ENCODE assay signal across 9 cellular contexts in the genomic region with DNA sequence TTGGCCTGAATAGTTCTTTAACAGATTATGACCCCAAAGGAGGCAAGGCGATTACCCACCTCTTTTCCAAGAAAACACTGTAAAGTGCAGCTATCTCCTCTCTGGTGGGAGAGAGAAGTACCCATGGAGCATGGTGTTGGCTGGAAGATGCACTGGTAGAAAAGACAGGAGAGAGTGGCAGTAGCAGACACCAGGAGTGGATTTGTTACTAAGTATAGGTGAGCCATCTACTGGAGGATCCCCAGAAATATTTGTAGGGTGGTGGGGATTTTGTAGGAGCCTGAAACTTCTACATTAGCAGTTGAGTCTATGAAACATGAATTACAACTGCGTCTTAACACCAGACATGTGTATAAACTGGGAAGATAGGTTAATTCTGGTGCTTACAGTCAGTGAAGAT.
DNase-seq lines count a peak whose midpoint lies in the region; ATAC-seq, FAIRE-seq and TF ChIP-seq lines count a peak whose summit lies in the region.
"Had no signal": no experiment of that assay in that cellular context is flagged by ENCODE, and none has a peak within 500 bp of the region (broad histone marks: within the 10 kb centered on the region; RNA-seq: fewer than 3 reads in every experiment).

No MANE protein-coding gene starts in this region.

- no peaks in the 10 kb centered on the region for H3K27me3 ChIP-seq in HepG2 (ENCODE audit: control insufficient read depth in 1 of 2, insufficient read depth in 2 of 2, low read length in 2 of 2)

- TF ChIP-seq POLR2A in HepG2 (IDR thresholded peaks at IDR 0.05; ENCODE audit: insufficient read depth in 1 of 2, low read depth in 2 of 2, low read length in 2 of 2): no peak

- peaks cover 26% of the 10 kb centered on the region for H3K4me1 ChIP-seq in HepG2 (ENCODE audit: insufficient read depth, low read length)

- TF ChIP-seq EP300 in Ishikawa (IDR thresholded peaks at IDR 0.05; ENCODE audit: borderline replicate concordance): no peak
- TF ChIP-seq EP300 in HepG2 (IDR thresholded peaks at IDR 0.05; ENCODE audit: low read depth in 2 of 2, low read length in 2 of 2): no peak
- no peak for TF ChIP-seq EP300 in HepG2 (CRISPR knock-in tag; IDR thresholded peaks at IDR 0.05; ENCODE audit: borderline replicate concordance)

- no peak overlapping the region for H3K27ac ChIP-seq in HepG2 (ENCODE audit: extremely low read length, insufficient read depth, low read length)

- no peaks in the 10 kb centered on the region for H3K27me3 Mint-ChIP-seq in WTC11 (ENCODE audit: low read depth)

- H3K27ac Mint-ChIP-seq in WTC11: 0 out of 2 replicates have a peak overlapping the region, but pooled peaks have one; percentile 32

- no peak overlapping the region for H3K4me2 ChIP-seq in HepG2 (ENCODE audit: low read depth, low read length)

- TF ChIP-seq CTCF in WTC11 (IDR thresholded peaks at IDR 0.05) (no peak), HepG2 (CRISPR knock-in tag; IDR thresholded peaks at IDR 0.05) (peak; percentile 75)

- no peaks in the 10 kb centered on the region for H3K79me2 ChIP-seq in HepG2 (ENCODE audit: insufficient read depth, low read length)

- FAIRE-seq in HepG2 (lab: Jason Lieb, UNC): peak; percentile 73

- in situ Hi-C loops in HepG2 (cut with HindIII; ENCODE audit: extremely low pct_ligation_motif_present, low pct_unique_long_range_greater_than_20kb): loop anchor here (5.0 kb wide), 2 partner anchors 255 to 325 kb away; no protein-coding TSS in a partner anchor

- H3K9me3 Mint-ChIP-seq in WTC11: peaks cover 15% of the 10 kb centered on the region

- 61% methylated on average over 2 of the region's 2 CpGs for WGBS in HepG2 (ENCODE audit: low lambda C conversion rate)

- ATAC-seq in WTC11 (peak; percentile 90), HepG2 (peak; percentile 94)
- ATAC-seq: mucosa of descending colon had no signal

- peak; percentile 71 for TF ChIP-seq RAD21 in Ishikawa (IDR thresholded peaks at IDR 0.05; ENCODE audit: low read depth)
- peak; percentile 65; the same call in 1 of the 2 replicates for TF ChIP-seq RAD21 in HepG2 (CRISPR knock-in tag; IDR thresholded peaks at IDR 0.05)

- no peak overlapping the region for H2AFZ ChIP-seq in HepG2 (ENCODE audit: low read length)

- no peak overlapping the region for H3K4me3 ChIP-seq in HepG2 (replicated peaks in 1 of 3; ENCODE audit: insufficient read depth in 1 of 3, low read depth in 2 of 3, low read length in 3 of 3)
- H3K4me3 ChIP-seq: mucosa of descending colon had no signal

- peaks cover 57% of the 10 kb centered on the region for H3K4me1 Mint-ChIP-seq in WTC11

- H3K9ac ChIP-seq in HepG2 (ENCODE audit: insufficient read depth, low read depth, low read length): no peak overlapping the region

- no peaks in the 10 kb centered on the region for H3K9me3 ChIP-seq in HepG2 (ENCODE audit: low read length)
- H3K9me3 ChIP-seq: mucosa of descending colon had no signal

- H4K20me1 ChIP-seq in HepG2 (ENCODE audit: insufficient read depth, low read length): no peaks in the 10 kb centered on the region

- DNase-seq in EH (ENCODE audit: low read depth): peak; percentile 62
- DNase-seq in WTC11 (ENCODE audit: low spot score): no peak
- peak; percentile 66 for DNase-seq in HepG2 (ENCODE audit: low spot score)
- DNase-seq in NCI-H1694 treated with DMSO at 0.1 percent for 48 hours (lab: John Stamatoyannopoulos, UW): no peak
- DNase-seq in MV-4-11 (lab: John Stamatoyannopoulos, UW): no peak
- no peak for DNase-seq in activated CD4-positive, alpha-beta T cell treated with anti-CD3 and anti-CD28 coated beads for 4 hours
- DNase-seq: mucosa of descending colon, NCI-H1436 treated with DMSO at 0.1 percent for 48 hours had no signal

- intact Hi-C loops in HepG2 (cut with micrococcal nuclease; ENCODE audit: unreplicated experiment): loop anchor here (1.0 to 5.0 kb wide), 8 partner anchors 150 to 335 kb away; partner anchors contain the start of genes SLC38A2 and SLC38A4

- H3K36me3 Mint-ChIP-seq in WTC11: peaks cover 9% of the 10 kb centered on the region

- BruUV-seq in HepG2 (replicated peaks; lab: Mats Ljungman, UMichigan): no TSS peak

- H3K4me3 Mint-ChIP-seq in WTC11: no peak overlapping the region

- POLR2A ChIA-PET in WTC11 (lab: Charles Lee): no interaction called here
- POLR2A ChIA-PET in HepG2 (lab: Yijun Ruan, JAX): no interaction called here

- CTCF ChIA-PET in WTC11 (lab: Charles Lee): interaction anchor here (1.0 to 1.7 kb wide), 5 partner anchors 16 to 553 kb away, joined by 3 to 6 read pairs (median 3); no protein-coding TSS in a partner anchor
- CTCF ChIA-PET in HepG2 (lab: Yijun Ruan, JAX; ENCODE audit: low intra/inter-chr PET ratio, low total read pairs): interaction anchor here (0.8 to 1.7 kb wide), 2 partner anchors 321 to 335 kb away, joined by 3 to 10 read pairs; no protein-coding TSS in a partner anchor

- H3K36me3 ChIP-seq in HepG2 (replicated peaks in 1 of 2; ENCODE audit: control insufficient read depth in 1 of 2, insufficient read depth in 2 of 2, low read length in 2 of 2): no peaks in the 10 kb centered on the region

TF ChIP-seq in Ishikawa, 13 proteins besides CTCF, POLR2A, EP300 and RAD21 (continues in another document):
- no peak for TF ChIP-seq CEBPB (IDR thresholded peaks at IDR 0.05)

TF ChIP-seq in WTC11, 78 proteins besides CTCF, POLR2A, EP300 and RAD21:
- TF ChIP-seq NR2C2 (CRISPR knock-in tag; IDR thresholded peaks at IDR 0.05): no peak
TF ChIP-seq in WTC11: peak in this region for 0.

TF ChIP-seq in HepG2, 621 proteins besides CTCF, POLR2A, EP300 and RAD21 (continues in another document):
- TF ChIP-seq REL (CRISPR knock-in tag; conservative IDR thresholded peaks at IDR 0.05): no peak
- no peak for TF ChIP-seq PHF8 (CRISPR knock-in tag; IDR thresholded peaks at IDR 0.05)
- TF ChIP-seq, protein P1, sequence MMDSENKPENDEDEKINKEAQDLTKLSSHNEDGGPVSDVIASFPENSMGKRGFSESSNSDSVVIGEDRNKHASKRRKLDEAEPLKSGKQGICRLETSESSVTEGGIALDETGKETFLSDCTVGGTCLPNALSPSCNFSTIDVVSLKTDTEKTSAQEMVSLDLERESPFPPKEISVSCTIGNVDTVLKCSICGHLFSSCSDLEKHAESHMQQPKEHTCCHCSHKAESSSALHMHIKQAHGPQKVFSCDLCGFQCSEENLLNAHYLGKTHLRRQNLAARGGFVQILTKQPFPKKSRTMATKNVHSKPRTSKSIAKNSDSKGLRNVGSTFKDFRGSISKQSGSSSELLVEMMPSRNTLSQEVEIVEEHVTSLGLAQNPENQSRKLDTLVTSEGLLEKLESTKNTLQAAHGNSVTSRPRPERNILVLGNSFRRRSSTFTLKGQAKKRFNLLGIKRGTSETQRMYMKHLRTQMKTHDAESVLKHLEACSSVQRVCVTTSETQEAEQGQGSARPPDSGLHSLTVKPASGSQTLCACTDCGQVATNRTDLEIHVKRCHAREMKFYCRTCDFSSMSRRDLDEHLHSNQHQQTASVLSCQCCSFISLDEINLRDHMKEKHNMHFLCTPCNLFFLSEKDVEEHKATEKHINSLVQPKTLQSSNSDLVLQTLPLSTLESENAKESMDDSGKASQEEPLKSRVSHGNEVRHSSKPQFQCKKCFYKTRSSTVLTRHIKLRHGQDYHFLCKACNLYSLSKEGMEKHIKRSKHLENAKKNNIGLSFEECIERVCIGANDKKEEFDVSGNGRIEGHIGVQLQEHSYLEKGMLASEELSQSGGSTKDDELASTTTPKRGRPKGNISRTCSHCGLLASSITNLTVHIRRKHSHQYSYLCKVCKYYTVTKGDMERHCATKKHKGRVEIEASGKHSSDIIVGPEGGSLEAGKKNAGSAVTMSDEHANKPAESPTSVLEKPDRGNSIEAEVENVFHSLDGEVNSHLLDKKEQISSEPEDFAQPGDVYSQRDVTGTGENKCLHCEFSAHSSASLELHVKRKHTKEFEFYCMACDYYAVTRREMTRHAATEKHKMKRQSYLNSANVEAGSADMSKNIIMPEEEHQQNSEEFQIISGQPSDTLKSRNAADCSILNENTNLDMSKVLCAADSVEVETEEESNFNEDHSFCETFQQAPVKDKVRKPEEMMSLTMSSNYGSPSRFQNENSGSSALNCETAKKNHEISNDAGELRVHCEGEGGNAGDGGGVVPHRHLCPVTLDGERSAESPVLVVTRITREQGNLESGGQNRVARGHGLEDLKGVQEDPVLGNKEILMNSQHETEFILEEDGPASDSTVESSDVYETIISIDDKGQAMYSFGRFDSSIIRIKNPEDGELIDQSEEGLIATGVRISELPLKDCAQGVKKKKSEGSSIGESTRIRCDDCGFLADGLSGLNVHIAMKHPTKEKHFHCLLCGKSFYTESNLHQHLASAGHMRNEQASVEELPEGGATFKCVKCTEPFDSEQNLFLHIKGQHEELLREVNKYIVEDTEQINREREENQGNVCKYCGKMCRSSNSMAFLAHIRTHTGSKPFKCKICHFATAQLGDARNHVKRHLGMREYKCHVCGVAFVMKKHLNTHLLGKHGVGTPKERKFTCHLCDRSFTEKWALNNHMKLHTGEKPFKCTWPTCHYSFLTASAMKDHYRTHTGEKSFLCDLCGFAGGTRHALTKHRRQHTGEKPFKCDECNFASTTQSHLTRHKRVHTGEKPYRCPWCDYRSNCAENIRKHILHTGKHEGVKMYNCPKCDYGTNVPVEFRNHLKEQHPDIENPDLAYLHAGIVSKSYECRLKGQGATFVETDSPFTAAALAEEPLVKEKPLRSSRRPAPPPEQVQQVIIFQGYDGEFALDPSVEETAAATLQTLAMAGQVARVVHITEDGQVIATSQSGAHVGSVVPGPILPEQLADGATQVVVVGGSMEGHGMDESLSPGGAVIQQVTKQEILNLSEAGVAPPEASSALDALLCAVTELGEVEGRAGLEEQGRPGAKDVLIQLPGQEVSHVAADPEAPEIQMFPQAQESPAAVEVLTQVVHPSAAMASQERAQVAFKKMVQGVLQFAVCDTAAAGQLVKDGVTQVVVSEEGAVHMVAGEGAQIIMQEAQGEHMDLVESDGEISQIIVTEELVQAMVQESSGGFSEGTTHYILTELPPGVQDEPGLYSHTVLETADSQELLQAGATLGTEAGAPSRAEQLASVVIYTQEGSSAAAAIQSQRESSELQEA (CRISPR knock-in tag; IDR thresholded peaks at IDR 0.05; ENCODE audit: not compliant biosample characterization): no peak
- no peak for TF ChIP-seq ZNF530 (CRISPR knock-in tag; IDR thresholded peaks at IDR 0.05; ENCODE audit: low read depth)
- no peak for TF ChIP-seq ZNF432 (CRISPR knock-in tag; IDR thresholded peaks at IDR 0.05; ENCODE audit: borderline replicate concordance)
- TF ChIP-seq IRF2 (CRISPR knock-in tag; IDR thresholded peaks at IDR 0.05): peak; percentile 49; the same call in 1 of the 2 replicates
- 0 out of 4 replicates have a peak, but pooled peaks of 1 of the 2 experiments have one; percentile 24 for TF ChIP-seq KLF16 (CRISPR knock-in tag; IDR thresholded peaks at IDR 0.05)
- TF ChIP-seq STAG1 (CRISPR knock-in tag; IDR thresholded peaks at IDR 0.05): peak; percentile 92
- TF ChIP-seq SMC3 (IDR thresholded peaks at IDR 0.05; ENCODE audit: low read length): peak; percentile 79; the same call in 1 of the 2 replicates

Comparison
In these comparisons a context has a peak if more than half of its experiments do, and no peak if none do; other contexts are left out.
1. DNase-seq: peak in EH (single experiment) and HepG2 (single experiment); none in WTC11 (single experiment), NCI-H1694 treated with DMSO at 0.1 percent for 48 hours (single experiment), MV-4-11 (single experiment) and activated CD4-positive, alpha-beta T cell treated with anti-CD3 and anti-CD28 coated beads for 4 hours (0 of 2).